ENCODE assay signal across 23 cellular contexts in the genomic region with DNA sequence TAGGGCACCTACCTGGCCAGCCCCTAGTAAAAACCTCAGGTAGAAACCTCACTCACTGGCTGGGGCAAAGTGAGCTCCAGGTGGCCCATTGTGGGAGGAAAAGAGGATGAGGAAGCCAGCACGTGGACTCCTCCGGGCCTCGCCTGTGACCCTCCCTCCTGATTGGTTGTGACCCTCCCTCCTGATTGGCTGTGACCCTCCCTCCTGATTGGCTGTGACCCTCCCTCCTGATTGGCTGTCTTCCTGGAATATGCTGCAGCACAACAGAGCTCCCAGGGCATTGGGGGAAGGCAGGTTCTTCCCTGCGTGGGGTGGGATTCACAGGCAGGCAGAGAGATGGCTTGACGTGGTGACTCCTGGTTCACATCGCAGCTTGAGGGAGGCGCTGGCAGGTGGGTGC.
"Had no signal": no experiment of that assay in that cellular context is flagged by ENCODE, and none has a peak within 500 bp of the region (broad histone marks: within the 10 kb centered on the region; RNA-seq: fewer than 3 reads in every experiment).

No MANE protein-coding gene starts in this region.

- H3K36me3 ChIP-seq: left ventricle myocardium inferior, neutrophil, ovary, spleen, thyroid gland, upper lobe of right lung had no signal

- H3K27me3 ChIP-seq: neutrophil, ovary, thyroid gland, upper lobe of right lung had no signal

- H3K4me1 ChIP-seq: left ventricle myocardium inferior, spleen, thyroid gland, upper lobe of right lung had no signal

- FAIRE-seq: islet of Langerhans, small intestine, urothelium cell line had no signal

- DNase-seq: hippocampal formation; immature natural killer cell; left ventricle myocardium inferior; mesendoderm; naive B cell; occipital lobe; ovary; right cardiac atrium; small intestine; spleen; stimulated activated CD4-positive, alpha-beta T cell treated with anti-CD3 and anti-CD28 coated beads, Interleukin-4, amount 100 ng/mL, for 24 hours; stimulated activated naive CD4-positive, alpha-beta T cell treated with Interleukin-2 at 50 U/mL for 16 hours; stimulated activated naive CD8-positive, alpha-beta T cell treated with anti-CD3 and anti-CD28 coated beads, Interleukin-15, amount 100 ng/mL, for 72 hours; substantia nigra; thyroid gland; trophoblast cell had no signal

- ATAC-seq: right cardiac atrium; sciatic nerve; stimulated activated effector memory CD8-positive, alpha-beta T cell treated with anti-CD3 and anti-CD28 coated beads, Interleukin-12 subunit alpha, Interleukin-12 subunit beta, amount 100 ng/mL, for 72 hours; stimulated activated naive CD8-positive, alpha-beta T cell treated with anti-CD3 and anti-CD28 coated beads, Interleukin-15, amount 100 ng/mL, for 72 hours; upper lobe of right lung had no signal

- H3K4me3 ChIP-seq: left ventricle myocardium inferior, lung, ovary, spleen, thyroid gland, upper lobe of right lung had no signal

- H3K9me3 ChIP-seq: left ventricle myocardium inferior, neutrophil, ovary, spleen, thyroid gland, upper lobe of right lung had no signal

- H3K27ac ChIP-seq: left ventricle myocardium inferior, neutrophil, ovary, spleen, thyroid gland, upper lobe of right lung had no signal
